Comparison of ENCODE assay signal across 1 cellular context in the genomic region with DNA sequence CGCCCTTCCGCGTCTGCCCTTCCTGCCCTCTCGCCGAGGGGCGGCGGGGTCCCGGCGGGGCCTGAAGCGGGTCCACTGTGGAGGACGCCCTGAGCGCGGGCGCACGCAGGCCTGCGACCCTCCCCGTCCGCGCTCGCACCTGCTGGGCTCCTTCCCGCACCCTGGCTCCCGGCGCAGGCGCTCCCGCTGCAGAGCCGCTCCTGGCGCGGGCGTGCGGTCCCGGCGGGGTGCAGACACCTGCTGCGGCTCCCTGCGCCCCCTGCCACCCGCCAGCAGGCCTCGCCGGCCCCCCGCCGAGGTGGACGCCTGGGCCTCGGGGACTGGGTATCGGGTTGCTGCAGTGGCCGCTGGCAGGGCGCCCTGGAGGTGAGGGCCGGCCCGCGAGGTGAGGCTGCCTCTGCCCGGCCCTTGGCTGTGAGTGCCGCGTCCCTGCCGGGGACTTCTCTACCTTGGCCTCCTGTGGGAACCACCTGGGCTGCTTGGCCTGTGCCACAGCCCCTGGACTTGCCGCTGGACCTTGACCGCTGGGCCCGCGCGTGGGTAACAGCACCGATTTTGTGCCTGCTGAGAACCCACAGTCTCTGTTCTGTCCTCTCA.
TF ChIP-seq lines count a peak whose summit lies in the region.

No MANE protein-coding gene starts in this region.

TF ChIP-seq in liver, 16 proteins besides CTCF, POLR2A, EP300 and RAD21 (continued from another document):
- TF ChIP-seq, protein P1, sequence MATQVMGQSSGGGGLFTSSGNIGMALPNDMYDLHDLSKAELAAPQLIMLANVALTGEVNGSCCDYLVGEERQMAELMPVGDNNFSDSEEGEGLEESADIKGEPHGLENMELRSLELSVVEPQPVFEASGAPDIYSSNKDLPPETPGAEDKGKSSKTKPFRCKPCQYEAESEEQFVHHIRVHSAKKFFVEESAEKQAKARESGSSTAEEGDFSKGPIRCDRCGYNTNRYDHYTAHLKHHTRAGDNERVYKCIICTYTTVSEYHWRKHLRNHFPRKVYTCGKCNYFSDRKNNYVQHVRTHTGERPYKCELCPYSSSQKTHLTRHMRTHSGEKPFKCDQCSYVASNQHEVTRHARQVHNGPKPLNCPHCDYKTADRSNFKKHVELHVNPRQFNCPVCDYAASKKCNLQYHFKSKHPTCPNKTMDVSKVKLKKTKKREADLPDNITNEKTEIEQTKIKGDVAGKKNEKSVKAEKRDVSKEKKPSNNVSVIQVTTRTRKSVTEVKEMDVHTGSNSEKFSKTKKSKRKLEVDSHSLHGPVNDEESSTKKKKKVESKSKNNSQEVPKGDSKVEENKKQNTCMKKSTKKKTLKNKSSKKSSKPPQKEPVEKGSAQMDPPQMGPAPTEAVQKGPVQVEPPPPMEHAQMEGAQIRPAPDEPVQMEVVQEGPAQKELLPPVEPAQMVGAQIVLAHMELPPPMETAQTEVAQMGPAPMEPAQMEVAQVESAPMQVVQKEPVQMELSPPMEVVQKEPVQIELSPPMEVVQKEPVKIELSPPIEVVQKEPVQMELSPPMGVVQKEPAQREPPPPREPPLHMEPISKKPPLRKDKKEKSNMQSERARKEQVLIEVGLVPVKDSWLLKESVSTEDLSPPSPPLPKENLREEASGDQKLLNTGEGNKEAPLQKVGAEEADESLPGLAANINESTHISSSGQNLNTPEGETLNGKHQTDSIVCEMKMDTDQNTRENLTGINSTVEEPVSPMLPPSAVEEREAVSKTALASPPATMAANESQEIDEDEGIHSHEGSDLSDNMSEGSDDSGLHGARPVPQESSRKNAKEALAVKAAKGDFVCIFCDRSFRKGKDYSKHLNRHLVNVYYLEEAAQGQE (IDR thresholded peaks at IDR 0.05) = no peak
- TF ChIP-seq FOXA2 (IDR thresholded peaks at IDR 0.05) (no peak), FOXA1 (IDR thresholded peaks at IDR 0.05) (no peak)
